ENCODE assay signal across 1 cellular context in genomic region chr18:3213231-3214059, GRCh38.
TF ChIP-seq lines count a peak whose summit lies in the region.

No MANE protein-coding gene starts in this region.

TF ChIP-seq in K562, 482 proteins besides CTCF, POLR2A, EP300 and RAD21 (continued from another document):
- TF ChIP-seq MGA (IDR thresholded peaks at IDR 0.05) (no peak; the same call in 1 of the 2 replicates), GATAD2A (IDR thresholded peaks at IDR 0.05) (no peak), ZNF311 (CRISPR knock-in tag; IDR thresholded peaks at IDR 0.05) (peak; percentile 56; the same call in 1 of the 2 replicates), NR3C1 (CRISPR knock-in tag; IDR thresholded peaks at IDR 0.05) (no peak), ESRRA (IDR thresholded peaks at IDR 0.05; ENCODE audit: borderline replicate concordance, low read depth) (no peak), BRD4 (IDR thresholded peaks at IDR 0.05) (0 out of 2 replicates have a peak, but pooled peaks have one; percentile 36), ZNF436 (CRISPR knock-in tag; IDR thresholded peaks at IDR 0.05) (no peak), EHMT2 (IDR thresholded peaks at IDR 0.05) (peak; percentile 83), ZNF318 (IDR thresholded peaks at IDR 0.05; ENCODE audit: borderline replicate concordance in 1 of 2, low read depth in 1 of 2) (no peak), FOXA3 (CRISPR knock-in tag; conservative IDR thresholded peaks at IDR 0.05 in 1 of 2, IDR thresholded peaks at IDR 0.05 in 1 of 2) (peak in 1 of 2 experiments; percentile 38; a peak in 1 of 4 replicates), ZC3H8 (IDR thresholded peaks at IDR 0.05) (no peak), ZNF133 (CRISPR knock-in tag; IDR thresholded peaks at IDR 0.05) (no peak), FOSL1 (tag; conservative IDR thresholded peaks at IDR 0.05) (no peak), SIX5 (IDR thresholded peaks at IDR 0.05; ENCODE audit: borderline replicate concordance in 1 of 2, insufficient read depth in 1 of 2, low read depth in 1 of 2, low read length in 2 of 2) (no peak), FOXJ3 (CRISPR knock-in tag; IDR thresholded peaks at IDR 0.05) (no peak), PHB2 (IDR thresholded peaks at IDR 0.05; ENCODE audit: low read depth) (no peak), ZNF165 (CRISPR knock-in tag; IDR thresholded peaks at IDR 0.05; ENCODE audit: borderline replicate concordance) (no peak), ZHX1 (conservative IDR thresholded peaks at IDR 0.05; ENCODE audit: low read length) (no peak)
